1 cellular context compared by ENCODE assay signal in the genomic region with DNA sequence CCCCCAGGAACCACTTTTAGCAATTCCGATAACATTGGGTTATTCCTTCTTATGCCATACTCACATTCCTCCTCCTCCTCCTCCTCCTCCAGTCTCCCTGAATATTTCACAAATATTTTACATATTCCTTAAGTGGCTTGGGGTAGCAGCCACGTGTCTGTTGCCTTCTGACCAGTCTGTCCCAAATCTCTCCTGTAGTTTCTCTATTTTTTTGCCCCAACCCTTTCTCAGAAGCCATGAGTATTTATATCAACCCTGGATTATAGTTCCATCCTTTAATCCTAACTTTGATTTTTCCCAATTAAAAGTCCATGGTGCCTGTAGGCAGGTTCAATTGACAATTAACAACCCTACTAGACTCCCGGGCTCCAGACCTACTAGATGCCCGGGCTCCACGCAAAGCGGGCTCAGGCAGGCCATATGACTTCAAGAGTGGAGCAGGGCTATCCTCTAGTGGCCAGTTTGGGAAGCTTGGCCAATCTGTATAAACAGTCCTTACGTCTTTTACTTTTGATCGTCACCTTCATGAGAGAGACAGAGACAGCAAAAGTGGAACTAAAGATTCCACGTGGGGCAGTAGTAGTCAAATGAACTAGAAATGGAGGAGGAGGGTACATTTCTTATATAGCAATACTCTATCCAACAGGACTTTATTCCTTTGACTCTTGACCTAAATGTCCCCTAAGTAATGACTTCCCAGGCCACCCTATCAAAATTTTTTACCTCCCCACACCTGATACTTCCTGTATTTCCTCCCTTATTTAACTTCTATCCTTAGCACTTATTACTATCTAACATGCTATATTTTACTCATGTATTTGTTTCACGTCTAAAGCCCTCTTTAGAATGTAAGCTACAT.
TF ChIP-seq lines count a peak whose summit lies in the region.

No MANE protein-coding gene starts in this region.

TF ChIP-seq in liver, 16 proteins besides CTCF, POLR2A, EP300 and RAD21 (continued from another document):
- peak; percentile 20 for TF ChIP-seq ATF3 (IDR thresholded peaks at IDR 0.05)
- TF ChIP-seq ZBTB33 (IDR thresholded peaks at IDR 0.05), result no peak
- TF ChIP-seq, protein P1, sequence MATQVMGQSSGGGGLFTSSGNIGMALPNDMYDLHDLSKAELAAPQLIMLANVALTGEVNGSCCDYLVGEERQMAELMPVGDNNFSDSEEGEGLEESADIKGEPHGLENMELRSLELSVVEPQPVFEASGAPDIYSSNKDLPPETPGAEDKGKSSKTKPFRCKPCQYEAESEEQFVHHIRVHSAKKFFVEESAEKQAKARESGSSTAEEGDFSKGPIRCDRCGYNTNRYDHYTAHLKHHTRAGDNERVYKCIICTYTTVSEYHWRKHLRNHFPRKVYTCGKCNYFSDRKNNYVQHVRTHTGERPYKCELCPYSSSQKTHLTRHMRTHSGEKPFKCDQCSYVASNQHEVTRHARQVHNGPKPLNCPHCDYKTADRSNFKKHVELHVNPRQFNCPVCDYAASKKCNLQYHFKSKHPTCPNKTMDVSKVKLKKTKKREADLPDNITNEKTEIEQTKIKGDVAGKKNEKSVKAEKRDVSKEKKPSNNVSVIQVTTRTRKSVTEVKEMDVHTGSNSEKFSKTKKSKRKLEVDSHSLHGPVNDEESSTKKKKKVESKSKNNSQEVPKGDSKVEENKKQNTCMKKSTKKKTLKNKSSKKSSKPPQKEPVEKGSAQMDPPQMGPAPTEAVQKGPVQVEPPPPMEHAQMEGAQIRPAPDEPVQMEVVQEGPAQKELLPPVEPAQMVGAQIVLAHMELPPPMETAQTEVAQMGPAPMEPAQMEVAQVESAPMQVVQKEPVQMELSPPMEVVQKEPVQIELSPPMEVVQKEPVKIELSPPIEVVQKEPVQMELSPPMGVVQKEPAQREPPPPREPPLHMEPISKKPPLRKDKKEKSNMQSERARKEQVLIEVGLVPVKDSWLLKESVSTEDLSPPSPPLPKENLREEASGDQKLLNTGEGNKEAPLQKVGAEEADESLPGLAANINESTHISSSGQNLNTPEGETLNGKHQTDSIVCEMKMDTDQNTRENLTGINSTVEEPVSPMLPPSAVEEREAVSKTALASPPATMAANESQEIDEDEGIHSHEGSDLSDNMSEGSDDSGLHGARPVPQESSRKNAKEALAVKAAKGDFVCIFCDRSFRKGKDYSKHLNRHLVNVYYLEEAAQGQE (IDR thresholded peaks at IDR 0.05), result peak; percentile 18
- TF ChIP-seq HNF4A (conservative IDR thresholded peaks at IDR 0.05), result peak in 1 of 2 donors; percentile 17
